In the genomic region with DNA sequence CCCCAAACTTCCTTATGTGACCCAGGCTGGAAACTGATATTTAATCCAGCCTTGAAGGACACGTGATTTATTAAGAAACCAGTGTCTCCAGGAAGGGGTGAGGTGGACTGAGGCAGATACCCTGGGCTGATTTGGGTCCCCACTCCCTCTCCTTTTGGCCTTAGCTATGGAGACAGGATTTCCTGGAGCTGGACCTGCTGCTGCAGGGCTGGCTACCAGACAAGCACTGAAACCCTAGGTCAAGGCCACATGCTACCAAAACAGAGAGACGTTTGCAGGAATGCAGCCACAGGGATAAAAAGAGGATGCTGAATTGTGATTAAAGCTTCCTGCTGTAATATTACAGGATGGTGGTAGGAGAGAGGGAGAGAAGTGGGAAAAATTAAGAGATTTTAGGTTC, we compare ENCODE assay signal across 21 cellular contexts. TPM values are rescaled to one million over a fixed set of nuclear protein-coding genes. Genes with fewer than 3 reads are reported as not detected.
"Had no signal": no experiment of that assay in that cellular context is flagged by ENCODE, and none has a peak within 500 bp of the region (broad histone marks: within the 10 kb centered on the region; RNA-seq: fewer than 3 reads in every experiment).

No MANE protein-coding gene starts in this region.

- H3K79me2 ChIP-seq: parathyroid adenoma had no signal

- H3K27ac ChIP-seq: parathyroid adenoma had no signal

- DNase-seq: activated CD4-positive, alpha-beta memory T cell treated with anti-CD3 and anti-CD28 coated beads, Interleukin-2, amount 10 ng/mL, durations not matched to agents 7 days and 5 days; activated CD4-positive, alpha-beta T cell treated with anti-CD3 and anti-CD28 coated beads for 4 hours; activated effector memory CD4-positive, alpha-beta T cell treated with Interleukin-2 at 50 U/mL for 16 hours; activated T-cell treated with anti-CD3 and anti-CD28 coated beads, Interleukin-2, amount 50 U/mL, for 4 hours; effector CD8-positive, alpha-beta T cell; foreskin melanocyte; head of caudate nucleus; left colon; naive thymus-derived CD4-positive, alpha-beta T cell; stimulated activated CD4-positive, alpha-beta T cell treated with anti-CD3 and anti-CD28 coated beads, Interleukin-4, amount 100 ng/mL, for 24 hours; stimulated activated naive CD4-positive, alpha-beta T cell treated with Interleukin-2 at 50 U/mL for 16 hours; substantia nigra; T-helper 2 cell; trophoblast cell had no signal

- H3K4me1 Mint-ChIP-seq: activated naive CD4-positive, alpha-beta T cell treated with anti-CD3 and anti-CD28 coated beads, Interleukin-2, amount 50 U/mL, for 24 hours had no signal

- H3K4me1 ChIP-seq: parathyroid adenoma had no signal

- ATAC-seq: activated T-cell treated with anti-CD3 and anti-CD28 coated beads, Interleukin-2, amount 50 U/mL, for 4 hours; left colon; mucosa of descending colon; naive thymus-derived CD4-positive, alpha-beta T cell had no signal

- H3K36me3 ChIP-seq: cardiac muscle cell had no signal

- H3K4me3 ChIP-seq: cardiac muscle cell, mucosa of descending colon, skin epidermis had no signal

- FAIRE-seq: colon had no signal

- H3K27me3 ChIP-seq: cardiac muscle cell had no signal

- H3K27me3 Mint-ChIP-seq: activated naive CD4-positive, alpha-beta T cell treated with anti-CD3 and anti-CD28 coated beads, Interleukin-2, amount 50 U/mL, for 24 hours; memory B cell had no signal

- H3K9ac ChIP-seq: parathyroid adenoma had no signal

- H3K9me3 ChIP-seq: mucosa of descending colon had no signal

- H3K4me3 Mint-ChIP-seq: activated CD4-positive, alpha-beta memory T cell treated with anti-CD3 and anti-CD28 coated beads, Interleukin-2, amount 10 ng/mL, durations not matched to agents 7 days and 5 days; activated naive CD4-positive, alpha-beta T cell treated with anti-CD3 and anti-CD28 coated beads, Interleukin-2, amount 50 U/mL, for 24 hours; activated T-cell treated with anti-CD3 and anti-CD28 coated beads, Interleukin-2, amount 50 U/mL, for 4 hours; memory B cell; naive thymus-derived CD4-positive, alpha-beta T cell had no signal

- H3K9me3 Mint-ChIP-seq: activated CD4-positive, alpha-beta memory T cell treated with anti-CD3 and anti-CD28 coated beads, Interleukin-2, amount 10 ng/mL, durations not matched to agents 7 days and 5 days; activated naive CD4-positive, alpha-beta T cell treated with anti-CD3 and anti-CD28 coated beads, Interleukin-2, amount 50 U/mL, for 24 hours; activated T-cell treated with anti-CD3 and anti-CD28 coated beads, Interleukin-2, amount 50 U/mL, for 4 hours; memory B cell; naive thymus-derived CD4-positive, alpha-beta T cell had no signal

- H2AFZ ChIP-seq: parathyroid adenoma had no signal

- H3K27ac Mint-ChIP-seq: activated CD4-positive, alpha-beta memory T cell treated with anti-CD3 and anti-CD28 coated beads, Interleukin-2, amount 10 ng/mL, durations not matched to agents 7 days and 5 days; activated naive CD4-positive, alpha-beta T cell treated with anti-CD3 and anti-CD28 coated beads, Interleukin-2, amount 50 U/mL, for 24 hours; memory B cell; naive thymus-derived CD4-positive, alpha-beta T cell had no signal

RNA-seq across cellular contexts. Expression of gene P2RY2, which starts 50.5 kb away (rescaled TPM):
- total RNA-seq: activated CD4-positive, alpha-beta memory T cell treated with anti-CD3 and anti-CD28 coated beads, Interleukin-2, amount 10 ng/mL, durations not matched to agents 7 days and 5 days; activated T-cell treated with anti-CD3 and anti-CD28 coated beads, Interleukin-2, amount 50 U/mL, for 4 hours had no signal
- polyA plus RNA-seq: naive thymus-derived CD4-positive, alpha-beta T cell had no signal
